In the genomic region with DNA sequence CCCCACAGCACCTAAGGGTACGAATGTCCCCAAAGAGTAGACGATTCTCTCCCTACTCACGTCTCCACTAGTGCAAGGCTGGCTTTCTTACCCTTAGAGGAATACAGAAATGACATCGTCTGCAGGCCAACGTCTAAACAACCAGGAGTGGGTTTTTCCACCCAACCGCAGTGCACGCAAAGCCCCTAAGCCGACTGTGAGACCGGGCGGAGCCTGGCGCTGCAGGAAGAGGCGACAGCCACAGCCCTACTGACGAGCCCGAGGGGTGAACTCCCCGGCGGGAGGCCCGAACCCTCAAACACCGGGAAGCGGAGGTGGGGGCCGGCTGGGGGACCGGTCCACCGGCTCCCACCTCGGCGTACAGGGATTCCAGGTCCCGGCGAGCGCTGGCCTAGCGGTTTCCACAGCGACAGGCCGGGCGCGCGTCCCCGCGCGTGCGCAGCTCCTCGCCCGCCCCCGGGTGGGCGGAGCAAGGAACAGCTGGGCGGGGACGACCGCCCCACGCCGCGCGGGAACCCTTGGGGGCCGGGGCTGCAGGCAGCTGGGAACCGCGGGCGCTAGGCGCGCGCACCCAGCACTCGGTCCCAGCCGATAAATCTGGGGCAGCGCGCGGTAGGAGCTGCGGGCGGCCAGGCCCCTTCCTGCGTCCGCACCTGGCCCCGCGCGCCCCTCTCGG, we compare ENCODE assay signal across 1 cellular context.
A peak's percentile ranks its signal among the peaks of the same experiment; 100 is the strongest.
TF ChIP-seq lines count a peak whose summit lies in the region.

A gene with protein sequence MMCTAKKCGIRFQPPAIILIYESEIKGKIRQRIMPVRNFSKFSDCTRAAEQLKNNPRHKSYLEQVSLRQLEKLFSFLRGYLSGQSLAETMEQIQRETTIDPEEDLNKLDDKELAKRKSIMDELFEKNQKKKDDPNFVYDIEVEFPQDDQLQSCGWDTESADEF (minus strand): TSS at position 413 of the 676 bp plus-strand sequence. CDS start 3,593 bp downstream, outside the sequence.
A gene (plus strand): TSS at position 540 of the 676 bp plus-strand sequence.

TF ChIP-seq in K562, 482 proteins besides CTCF, POLR2A, EP300 and RAD21 (continued from another document and continues in another):
- TF ChIP-seq, protein P1, sequence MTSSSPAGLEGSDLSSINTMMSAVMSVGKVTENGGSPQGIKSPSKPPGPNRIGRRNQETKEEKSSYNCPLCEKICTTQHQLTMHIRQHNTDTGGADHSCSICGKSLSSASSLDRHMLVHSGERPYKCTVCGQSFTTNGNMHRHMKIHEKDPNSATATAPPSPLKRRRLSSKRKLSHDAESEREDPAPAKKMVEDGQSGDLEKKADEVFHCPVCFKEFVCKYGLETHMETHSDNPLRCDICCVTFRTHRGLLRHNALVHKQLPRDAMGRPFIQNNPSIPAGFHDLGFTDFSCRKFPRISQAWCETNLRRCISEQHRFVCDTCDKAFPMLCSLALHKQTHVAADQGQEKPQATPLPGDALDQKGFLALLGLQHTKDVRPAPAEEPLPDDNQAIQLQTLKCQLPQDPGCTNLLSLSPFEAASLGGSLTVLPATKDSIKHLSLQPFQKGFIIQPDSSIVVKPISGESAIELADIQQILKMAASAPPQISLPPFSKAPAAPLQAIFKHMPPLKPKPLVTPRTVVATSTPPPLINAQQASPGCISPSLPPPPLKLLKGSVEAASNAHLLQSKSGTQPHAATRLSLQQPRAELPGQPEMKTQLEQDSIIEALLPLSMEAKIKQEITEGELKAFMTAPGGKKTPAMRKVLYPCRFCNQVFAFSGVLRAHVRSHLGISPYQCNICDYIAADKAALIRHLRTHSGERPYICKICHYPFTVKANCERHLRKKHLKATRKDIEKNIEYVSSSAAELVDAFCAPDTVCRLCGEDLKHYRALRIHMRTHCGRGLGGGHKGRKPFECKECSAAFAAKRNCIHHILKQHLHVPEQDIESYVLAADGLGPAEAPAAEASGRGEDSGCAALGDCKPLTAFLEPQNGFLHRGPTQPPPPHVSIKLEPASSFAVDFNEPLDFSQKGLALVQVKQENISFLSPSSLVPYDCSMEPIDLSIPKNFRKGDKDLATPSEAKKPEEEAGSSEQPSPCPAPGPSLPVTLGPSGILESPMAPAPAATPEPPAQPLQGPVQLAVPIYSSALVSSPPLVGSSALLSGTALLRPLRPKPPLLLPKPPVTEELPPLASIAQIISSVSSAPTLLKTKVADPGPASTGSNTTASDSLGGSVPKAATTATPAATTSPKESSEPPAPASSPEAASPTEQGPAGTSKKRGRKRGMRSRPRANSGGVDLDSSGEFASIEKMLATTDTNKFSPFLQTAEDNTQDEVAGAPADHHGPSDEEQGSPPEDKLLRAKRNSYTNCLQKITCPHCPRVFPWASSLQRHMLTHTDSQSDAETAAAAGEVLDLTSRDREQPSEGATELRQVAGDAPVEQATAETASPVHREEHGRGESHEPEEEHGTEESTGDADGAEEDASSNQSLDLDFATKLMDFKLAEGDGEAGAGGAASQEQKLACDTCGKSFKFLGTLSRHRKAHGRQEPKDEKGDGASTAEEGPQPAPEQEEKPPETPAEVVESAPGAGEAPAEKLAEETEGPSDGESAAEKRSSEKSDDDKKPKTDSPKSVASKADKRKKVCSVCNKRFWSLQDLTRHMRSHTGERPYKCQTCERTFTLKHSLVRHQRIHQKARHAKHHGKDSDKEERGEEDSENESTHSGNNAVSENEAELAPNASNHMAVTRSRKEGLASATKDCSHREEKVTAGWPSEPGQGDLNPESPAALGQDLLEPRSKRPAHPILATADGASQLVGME (CRISPR knock-in tag; IDR thresholded peaks at IDR 0.05): no peak
- TF ChIP-seq SREBF2 (CRISPR knock-in tag; IDR thresholded peaks at IDR 0.05): no peak
- no peak for TF ChIP-seq SRSF9 (IDR thresholded peaks at IDR 0.05; ENCODE audit: borderline replicate concordance, low read depth, low read length)
- 0 out of 2 replicates have a peak, but pooled peaks have one; percentile 35 for TF ChIP-seq ERF (CRISPR knock-in tag; IDR thresholded peaks at IDR 0.05)
- TF ChIP-seq, protein P2, sequence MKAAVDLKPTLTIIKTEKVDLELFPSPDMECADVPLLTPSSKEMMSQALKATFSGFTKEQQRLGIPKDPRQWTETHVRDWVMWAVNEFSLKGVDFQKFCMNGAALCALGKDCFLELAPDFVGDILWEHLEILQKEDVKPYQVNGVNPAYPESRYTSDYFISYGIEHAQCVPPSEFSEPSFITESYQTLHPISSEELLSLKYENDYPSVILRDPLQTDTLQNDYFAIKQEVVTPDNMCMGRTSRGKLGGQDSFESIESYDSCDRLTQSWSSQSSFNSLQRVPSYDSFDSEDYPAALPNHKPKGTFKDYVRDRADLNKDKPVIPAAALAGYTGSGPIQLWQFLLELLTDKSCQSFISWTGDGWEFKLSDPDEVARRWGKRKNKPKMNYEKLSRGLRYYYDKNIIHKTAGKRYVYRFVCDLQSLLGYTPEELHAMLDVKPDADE (conservative IDR thresholded peaks at IDR 0.05; ENCODE audit: control insufficient read depth, low read depth, low read length): peak; percentile 75; the same call in 1 of the 2 replicates
- TF ChIP-seq TRIM24 (IDR thresholded peaks at IDR 0.05): no peak
- 0 out of 2 replicates have a peak, but pooled peaks have one; percentile 6 for TF ChIP-seq FOSL1 (tag; conservative IDR thresholded peaks at IDR 0.05)
- no peak for TF ChIP-seq SMC3 (conservative IDR thresholded peaks at IDR 0.05; ENCODE audit: insufficient read depth, low read depth, low read length)
- no peak for TF ChIP-seq BRCA1 (IDR thresholded peaks at IDR 0.05)
- no peak for TF ChIP-seq BRCA1 (CRISPR knock-in tag; IDR thresholded peaks at IDR 0.05)
- TF ChIP-seq, protein P3, sequence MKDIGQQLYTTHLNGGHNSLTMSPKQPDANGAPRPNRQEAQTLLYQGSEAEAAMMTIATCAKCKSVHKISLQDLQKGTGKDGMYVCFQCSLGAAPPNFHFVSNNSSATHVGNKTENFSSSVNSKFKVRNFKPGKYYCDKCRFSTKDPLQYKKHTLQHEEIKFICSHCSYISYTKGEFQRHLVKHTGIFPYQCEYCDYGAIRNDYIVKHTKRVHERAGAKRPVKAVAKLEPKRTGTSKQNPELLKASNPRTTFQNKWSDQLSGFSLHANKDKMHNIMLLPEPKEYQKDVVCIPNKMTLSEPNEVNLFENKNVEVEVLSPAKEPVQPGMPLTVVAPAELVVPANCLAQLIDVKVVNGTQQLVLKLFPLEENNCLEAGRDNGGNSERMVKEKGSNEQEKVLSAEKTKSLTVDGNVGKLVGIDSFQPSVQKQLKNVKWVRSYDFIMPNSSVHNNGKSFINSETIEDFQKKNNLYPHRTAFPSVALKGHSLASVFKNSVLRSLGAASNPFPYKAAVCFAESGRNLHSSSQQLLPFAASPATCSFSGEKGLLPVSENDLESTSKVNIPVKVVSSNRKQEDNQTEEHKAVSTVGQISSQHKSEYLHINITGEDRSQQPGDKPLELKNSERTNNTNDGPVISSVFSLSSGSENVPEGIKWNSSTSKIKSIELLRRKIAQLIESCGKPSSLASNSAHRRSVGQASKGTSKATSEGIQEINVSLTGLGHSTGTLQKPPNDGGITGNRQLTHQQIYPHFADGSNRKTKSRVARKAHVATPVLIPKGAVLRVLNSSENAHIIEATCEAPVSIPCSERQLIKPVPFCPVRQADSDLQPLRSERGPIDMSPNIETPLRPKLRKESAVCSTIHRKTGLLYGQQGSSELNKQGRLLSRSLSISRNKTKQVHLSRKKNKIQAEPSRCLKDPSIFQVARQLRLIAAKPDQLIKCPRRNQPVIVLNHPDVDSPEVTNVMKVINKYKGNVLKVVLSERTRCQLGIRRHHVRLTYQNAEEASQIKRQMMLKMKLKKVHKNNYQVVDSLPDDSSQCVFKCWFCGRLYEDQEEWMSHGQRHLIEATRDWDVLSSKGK (CRISPR knock-in tag; IDR thresholded peaks at IDR 0.05): no peak
- no peak for TF ChIP-seq ZKSCAN8 (CRISPR knock-in tag; IDR thresholded peaks at IDR 0.05)
- no peak for TF ChIP-seq CBFA2T2 (conservative IDR thresholded peaks at IDR 0.05)
- no peak for TF ChIP-seq KLF16 (IDR thresholded peaks at IDR 0.05)
- no peak for TF ChIP-seq ZC3H4 (CRISPR knock-in tag; IDR thresholded peaks at IDR 0.05; ENCODE audit: borderline replicate concordance)
- TF ChIP-seq POLR2AphosphoS2 (IDR thresholded peaks at IDR 0.05; ENCODE audit: low read length): no peak
- no peak for TF ChIP-seq ZNF140 (CRISPR knock-in tag; IDR thresholded peaks at IDR 0.05)
- TF ChIP-seq COPS2 (conservative IDR thresholded peaks at IDR 0.05): no peak
- TF ChIP-seq, protein P4, sequence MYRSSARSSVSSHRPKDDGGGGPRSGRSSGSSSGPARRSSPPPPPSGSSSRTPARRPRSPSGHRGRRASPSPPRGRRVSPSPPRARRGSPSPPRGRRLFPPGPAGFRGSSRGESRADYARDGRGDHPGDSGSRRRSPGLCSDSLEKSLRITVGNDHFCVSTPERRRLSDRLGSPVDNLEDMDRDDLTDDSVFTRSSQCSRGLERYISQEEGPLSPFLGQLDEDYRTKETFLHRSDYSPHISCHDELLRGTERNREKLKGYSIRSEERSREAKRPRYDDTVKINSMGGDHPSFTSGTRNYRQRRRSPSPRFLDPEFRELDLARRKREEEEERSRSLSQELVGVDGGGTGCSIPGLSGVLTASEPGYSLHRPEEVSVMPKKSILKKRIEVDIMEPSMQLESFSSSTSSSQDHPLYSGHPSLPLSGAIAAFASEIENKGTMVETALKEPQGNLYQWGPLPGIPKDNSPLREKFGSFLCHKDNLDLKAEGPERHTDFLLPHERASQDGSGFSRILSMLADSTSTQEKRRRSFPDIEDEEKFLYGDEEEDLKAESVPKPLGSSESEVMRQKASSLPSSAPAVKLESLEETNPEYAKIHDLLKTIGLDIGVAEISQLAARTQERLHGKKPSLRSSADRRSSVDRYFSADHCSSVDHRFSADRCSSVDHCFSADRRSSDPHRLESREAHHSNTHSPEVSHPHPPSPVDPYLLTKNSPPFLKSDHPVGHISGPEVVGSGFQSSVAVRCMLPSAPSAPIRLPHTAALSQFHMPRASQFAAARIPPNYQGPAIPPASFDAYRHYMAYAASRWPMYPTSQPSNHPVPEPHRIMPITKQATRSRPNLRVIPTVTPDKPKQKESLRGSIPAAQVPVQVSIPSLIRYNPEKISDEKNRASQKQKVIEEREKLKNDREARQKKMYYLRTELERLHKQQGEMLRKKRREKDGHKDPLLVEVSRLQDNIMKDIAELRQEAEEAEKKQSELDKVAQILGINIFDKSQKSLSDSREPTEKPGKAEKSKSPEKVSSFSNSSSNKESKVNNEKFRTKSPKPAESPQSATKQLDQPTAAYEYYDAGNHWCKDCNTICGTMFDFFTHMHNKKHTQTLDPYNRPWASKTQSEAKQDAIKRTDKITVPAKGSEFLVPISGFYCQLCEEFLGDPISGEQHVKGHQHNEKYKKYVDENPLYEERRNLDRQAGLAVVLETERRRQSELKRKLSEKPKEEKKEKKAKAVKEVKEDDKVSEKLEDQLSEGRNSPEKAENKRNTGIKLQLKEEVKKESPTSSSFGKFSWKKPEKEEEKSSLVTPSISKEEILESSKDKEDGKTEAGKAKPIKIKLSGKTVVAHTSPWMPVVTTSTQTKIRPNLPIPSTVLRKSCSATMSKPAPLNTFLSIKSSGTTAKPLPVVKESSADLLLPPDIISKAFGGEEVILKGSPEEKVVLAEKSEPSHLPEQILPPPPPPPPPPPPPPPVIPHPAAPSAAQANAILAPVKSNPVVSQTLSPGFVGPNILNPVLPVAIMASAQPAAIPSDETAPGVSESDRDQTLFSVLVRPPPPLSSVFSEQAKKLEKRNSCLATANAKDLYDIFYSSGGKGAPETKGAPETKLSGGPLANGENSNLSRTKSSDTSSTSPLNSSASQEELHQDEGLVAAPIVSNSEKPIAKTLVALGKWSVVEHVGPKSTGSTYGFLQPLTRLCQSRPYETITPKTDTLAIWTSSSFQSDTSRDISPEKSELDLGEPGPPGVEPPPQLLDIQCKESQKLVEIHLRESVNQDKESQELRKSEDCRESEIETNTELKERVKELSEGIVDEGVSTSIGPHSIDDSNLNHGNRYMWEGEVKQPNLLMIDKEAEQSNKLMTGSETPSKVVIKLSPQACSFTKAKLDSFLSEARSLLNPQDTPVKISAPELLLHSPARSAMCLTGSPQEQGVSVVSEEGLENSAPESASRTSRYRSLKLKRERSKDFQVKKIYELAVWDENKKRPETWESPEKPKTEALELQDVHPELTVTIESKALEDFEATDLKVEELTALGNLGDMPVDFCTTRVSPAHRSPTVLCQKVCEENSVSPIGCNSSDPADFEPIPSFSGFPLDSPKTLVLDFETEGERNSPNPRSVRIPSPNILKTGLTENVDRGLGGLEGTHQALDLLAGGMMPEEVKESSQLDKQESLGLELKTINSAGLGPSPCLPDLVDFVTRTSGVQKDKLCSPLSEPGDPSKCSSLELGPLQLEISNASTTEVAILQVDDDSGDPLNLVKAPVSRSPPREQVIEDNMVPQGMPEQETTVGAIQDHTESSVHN (IDR thresholded peaks at IDR 0.05; ENCODE audit: borderline replicate concordance in 1 of 2, low read depth in 1 of 2): no peak
- TF ChIP-seq, protein P5, sequence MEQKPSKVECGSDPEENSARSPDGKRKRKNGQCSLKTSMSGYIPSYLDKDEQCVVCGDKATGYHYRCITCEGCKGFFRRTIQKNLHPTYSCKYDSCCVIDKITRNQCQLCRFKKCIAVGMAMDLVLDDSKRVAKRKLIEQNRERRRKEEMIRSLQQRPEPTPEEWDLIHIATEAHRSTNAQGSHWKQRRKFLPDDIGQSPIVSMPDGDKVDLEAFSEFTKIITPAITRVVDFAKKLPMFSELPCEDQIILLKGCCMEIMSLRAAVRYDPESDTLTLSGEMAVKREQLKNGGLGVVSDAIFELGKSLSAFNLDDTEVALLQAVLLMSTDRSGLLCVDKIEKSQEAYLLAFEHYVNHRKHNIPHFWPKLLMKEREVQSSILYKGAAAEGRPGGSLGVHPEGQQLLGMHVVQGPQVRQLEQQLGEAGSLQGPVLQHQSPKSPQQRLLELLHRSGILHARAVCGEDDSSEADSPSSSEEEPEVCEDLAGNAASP (IDR thresholded peaks at IDR 0.05): no peak
- TF ChIP-seq TEAD4 (IDR thresholded peaks at IDR 0.05; ENCODE audit: low read length): no peak
- TF ChIP-seq TEAD4 (CRISPR knock-in tag; IDR thresholded peaks at IDR 0.05; ENCODE audit: borderline replicate concordance): no peak
- no peak for TF ChIP-seq SMARCB1 (IDR thresholded peaks at IDR 0.05; ENCODE audit: insufficient read length, low read depth)
- TF ChIP-seq HDAC2 (IDR thresholded peaks at IDR 0.05): no peak; the same call in none of the 2 replicates
- no peak for TF ChIP-seq HDAC8 (tag; IDR thresholded peaks at IDR 0.05)
- TF ChIP-seq CBX8 (IDR thresholded peaks at IDR 0.05; ENCODE audit: borderline replicate concordance, extremely low read depth, low read depth, low read length, poor library complexity, severe bottlenecking): no peak
- TF ChIP-seq CBX1 (IDR thresholded peaks at IDR 0.05; ENCODE audit: low read depth): peak; percentile 55
- TF ChIP-seq HDAC3 (IDR thresholded peaks at IDR 0.05; ENCODE audit: borderline replicate concordance, partially characterized antibody): no peak
- TF ChIP-seq MIER1 (IDR thresholded peaks at IDR 0.05; ENCODE audit: low read depth): no peak
- TF ChIP-seq ZNF324 (CRISPR knock-in tag; IDR thresholded peaks at IDR 0.05): no peak
- TF ChIP-seq CHD4 (IDR thresholded peaks at IDR 0.05; ENCODE audit: insufficient read depth, insufficient replicate concordance, low read depth, low read length, poor library complexity, severe bottlenecking): no peak
- TF ChIP-seq, protein P6, sequence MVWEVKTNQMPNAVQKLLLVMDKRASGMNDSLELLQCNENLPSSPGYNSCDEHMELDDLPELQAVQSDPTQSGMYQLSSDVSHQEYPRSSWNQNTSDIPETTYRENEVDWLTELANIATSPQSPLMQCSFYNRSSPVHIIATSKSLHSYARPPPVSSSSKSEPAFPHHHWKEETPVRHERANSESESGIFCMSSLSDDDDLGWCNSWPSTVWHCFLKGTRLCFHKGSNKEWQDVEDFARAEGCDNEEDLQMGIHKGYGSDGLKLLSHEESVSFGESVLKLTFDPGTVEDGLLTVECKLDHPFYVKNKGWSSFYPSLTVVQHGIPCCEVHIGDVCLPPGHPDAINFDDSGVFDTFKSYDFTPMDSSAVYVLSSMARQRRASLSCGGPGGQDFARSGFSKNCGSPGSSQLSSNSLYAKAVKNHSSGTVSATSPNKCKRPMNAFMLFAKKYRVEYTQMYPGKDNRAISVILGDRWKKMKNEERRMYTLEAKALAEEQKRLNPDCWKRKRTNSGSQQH (CRISPR knock-in tag; IDR thresholded peaks at IDR 0.05): no peak
